6 cellular contexts compared by ENCODE assay signal in genomic region chr6:32193096-32193495, GRCh38. TPM values are rescaled to one million over a fixed set of nuclear protein-coding genes. Genes with fewer than 3 reads are reported as not detected.
DNase-seq lines count a peak whose midpoint lies in the region; ATAC-seq, FAIRE-seq and TF ChIP-seq lines count a peak whose summit lies in the region.
"Not testable (repeated sequence)": the region's sequence is repeated elsewhere in the genome, so short reads cannot be mapped to it uniquely, and the experiment has no call there.

No MANE protein-coding gene starts in this region.

- H3K27ac Mint-ChIP-seq in GM23338 = peak overlapping the region; percentile 81
- peak overlapping the region; percentile 98 for H3K27ac Mint-ChIP-seq in T-helper 1 cell treated with Interleukin-12 subunit alpha and Interleukin-12 subunit beta and Interleukin-4 antibody, amounts not matched to agents 30 μg/mL and 1 μg/mL, for 36 hours
- peak overlapping the region; percentile 94 for H3K27ac Mint-ChIP-seq in nephron progenitor cell

- H3K9me1 ChIP-seq in K562 (ENCODE audit: control insufficient read depth, insufficient read depth, low read length) = not testable (repeated sequence)

- H4K20me1 ChIP-seq in GM23338 (replicated peaks; ENCODE audit: insufficient read depth); K562 (replicated peaks; ENCODE audit: control insufficient read depth, insufficient read depth, low read length): not testable (repeated sequence)

- not testable (repeated sequence) for TF ChIP-seq POLR2A in K562 (conservative IDR thresholded peaks at IDR 0.05); thyroid gland (IDR thresholded peaks at IDR 0.05)

- peaks cover 61% of the 10 kb centered on the region for H3K4me1 ChIP-seq in GM23338 (ENCODE audit: insufficient read depth)
- peaks cover 73 to 74% of the 10 kb centered on the region in 2 experiments for H3K4me1 ChIP-seq in K562 (replicated peaks in 1 of 2; ENCODE audit: control insufficient read depth in 2 of 2, insufficient read depth in 2 of 2, low read length in 2 of 2)
- peaks cover 81% of the 10 kb centered on the region for H3K4me1 ChIP-seq in left ventricle myocardium inferior
- peaks cover 23 to 50% of the 10 kb centered on the region in 2 donors for H3K4me1 ChIP-seq in thyroid gland

- H3F3A ChIP-seq in GM23338 (replicated peaks; ENCODE audit: low read depth) = peaks cover 21% of the 10 kb centered on the region

- 76% methylated on average over 13 of the region's 13 CpGs for WGBS in K562 (ENCODE audit: insufficient coverage, low coverage, missing lambda C conversion rate)
- 79 to 86% methylated on average over 13 of the region's 13 CpGs for WGBS in thyroid gland, 2 donors

- H3K4me3 Mint-ChIP-seq in GM23338 = peak overlapping the region; percentile 54; the same call in 1 of the 3 replicates
- peak overlapping the region; percentile 99 for H3K4me3 Mint-ChIP-seq in T-helper 1 cell treated with Interleukin-12 subunit alpha and Interleukin-12 subunit beta and Interleukin-4 antibody, amounts not matched to agents 30 μg/mL and 1 μg/mL, for 36 hours
- peak overlapping the region; percentile 69 for H3K4me3 Mint-ChIP-seq in nephron progenitor cell

- not testable (repeated sequence) for ATAC-seq in GM23338, K562

- CTCF ChIA-PET in K562 (lab: Yijun Ruan, JAX; ENCODE audit: low intra/inter-chr PET ratio) = not testable (repeated sequence)

- H3K27me3 ChIP-seq in GM23338 (ENCODE audit: insufficient read depth); K562 (ENCODE audit: control insufficient read depth in 2 of 2, insufficient read depth in 2 of 2, low read length in 2 of 2); left ventricle myocardium inferior (ENCODE audit: low read depth); thyroid gland: not testable (repeated sequence)

- H3K9ac ChIP-seq in K562 (ENCODE audit: insufficient read depth in 1 of 2, low read depth in 2 of 2, low read length in 2 of 2) = peak overlapping the region; percentile 75 to 85; a peak in 3 of 4 replicates

- not testable (repeated sequence) for H3K9me2 ChIP-seq in GM23338 (ENCODE audit: insufficient read depth)

- H3K79me2 ChIP-seq in GM23338 (replicated peaks; ENCODE audit: insufficient read depth) (peaks cover 12% of the 10 kb centered on the region), K562 (ENCODE audit: control insufficient read depth, insufficient read depth, low read length) (peaks cover 53% of the 10 kb centered on the region)

- H3K4me3 ChIP-seq in GM23338 = peak overlapping the region; percentile 43
- peak overlapping the region; percentile 79 for H3K4me3 ChIP-seq in K562
- H3K4me3 ChIP-seq in left ventricle myocardium inferior = peak overlapping the region; percentile 83
- not testable (repeated sequence) for H3K4me3 ChIP-seq in thyroid gland (replicated peaks in 1 of 3)

- peaks cover 11% of the 10 kb centered on the region for H3K36me3 Mint-ChIP-seq in GM23338 (ENCODE audit: low read depth)
- H3K36me3 Mint-ChIP-seq in T-helper 1 cell treated with Interleukin-12 subunit alpha and Interleukin-12 subunit beta and Interleukin-4 antibody, amounts not matched to agents 30 μg/mL and 1 μg/mL, for 36 hours (ENCODE audit: low read depth) = peaks cover 31% of the 10 kb centered on the region
- not testable (repeated sequence) for H3K36me3 Mint-ChIP-seq in nephron progenitor cell (ENCODE audit: low read depth)

- H3K27me3 Mint-ChIP-seq in GM23338 (ENCODE audit: insufficient read depth, low read depth, poor library complexity) = peaks cover 27% of the 10 kb centered on the region
- not testable (repeated sequence) for H3K27me3 Mint-ChIP-seq in T-helper 1 cell treated with Interleukin-12 subunit alpha and Interleukin-12 subunit beta and Interleukin-4 antibody, amounts not matched to agents 30 μg/mL and 1 μg/mL, for 36 hours (ENCODE audit: low read depth); nephron progenitor cell (ENCODE audit: low read depth, poor library complexity)

- TF ChIP-seq EP300 in K562 (IDR thresholded peaks at IDR 0.05; ENCODE audit: low read length) = not testable (repeated sequence)

- not testable (repeated sequence) for TF ChIP-seq CTCF in GM23338 (conservative IDR thresholded peaks at IDR 0.05; ENCODE audit: low read depth in 2 of 2); K562 (IDR thresholded peaks at IDR 0.05 in 2 of 3, conservative IDR thresholded peaks at IDR 0.05 in 1 of 3; ENCODE audit: insufficient read depth in 2 of 3, low read depth in 1 of 3, low read length in 3 of 3); left ventricle myocardium inferior (IDR thresholded peaks at IDR 0.05; ENCODE audit: borderline replicate concordance); nephron progenitor cell (IDR thresholded peaks at IDR 0.05); thyroid gland (IDR thresholded peaks at IDR 0.05)

- peaks cover 66% of the 10 kb centered on the region for H3K4me1 Mint-ChIP-seq in GM23338
- peaks cover 39% of the 10 kb centered on the region for H3K4me1 Mint-ChIP-seq in T-helper 1 cell treated with Interleukin-12 subunit alpha and Interleukin-12 subunit beta and Interleukin-4 antibody, amounts not matched to agents 30 μg/mL and 1 μg/mL, for 36 hours (ENCODE audit: low read depth)
- peaks cover 81% of the 10 kb centered on the region for H3K4me1 Mint-ChIP-seq in nephron progenitor cell

- TF ChIP-seq RAD21 in K562 (CRISPR knock-in tag; conservative IDR thresholded peaks at IDR 0.05 in 1 of 2, IDR thresholded peaks at IDR 0.05 in 1 of 2) = not testable (repeated sequence)

- H3K27ac ChIP-seq in GM23338 (ENCODE audit: low read depth) (0 out of 2 replicates have a peak overlapping the region, but pooled peaks have one; percentile 28), K562 (ENCODE audit: extremely low read depth, low read depth, low read length) (peak overlapping the region; percentile 93), left ventricle myocardium inferior (replicated peaks) (peak overlapping the region; percentile 98), thyroid gland (peak overlapping the region; percentile 51 to 99 (median 53))

- POLR2A ChIA-PET in K562 (lab: Yijun Ruan, JAX) = interaction anchor here (0.6 to 1.4 kb wide), 4 partner anchors 10 to 629 kb away, joined by 3 to 6 read pairs (median 3); no protein-coding TSS in a partner anchor

- H3K9me3 Mint-ChIP-seq in GM23338; T-helper 1 cell treated with Interleukin-12 subunit alpha and Interleukin-12 subunit beta and Interleukin-4 antibody, amounts not matched to agents 30 μg/mL and 1 μg/mL, for 36 hours; nephron progenitor cell: not testable (repeated sequence)

- not testable (repeated sequence) for H2AFZ ChIP-seq in GM23338
- peak overlapping the region; percentile 97 for H2AFZ ChIP-seq in K562 (ENCODE audit: low read depth, low read length)

- in situ Hi-C loops in K562 (cut with MboI) = not testable (repeated sequence)

- FAIRE-seq in K562 (lab: Jason Lieb, UNC) = not testable (repeated sequence)

- peak overlapping the region; percentile 78 for H3K4me2 ChIP-seq in GM23338
- H3K4me2 ChIP-seq in K562 (ENCODE audit: insufficient read depth, low read length) = peak overlapping the region; percentile 94

- not testable (repeated sequence) for DNase-seq in GM23338 (ENCODE audit: low spot score); K562 (ENCODE audit: extremely low read depth in 1 of 4, low spot score in 3 of 4); left ventricle myocardium inferior; nephron progenitor cell; thyroid gland

- not testable (repeated sequence) for H3K36me3 ChIP-seq in GM23338 (ENCODE audit: insufficient read depth); K562 (ENCODE audit: control insufficient read depth, insufficient read depth, low read length); left ventricle myocardium inferior; thyroid gland

- BruUV-seq in K562 (replicated peaks; lab: Mats Ljungman, UMichigan) = not testable (repeated sequence)

- intact Hi-C loops in K562 (cut with micrococcal nuclease) = loop anchor here (10.0 kb wide), 1 partner anchor 288 kb away; the partner anchor contains the start of gene ZBTB12
- intact Hi-C loops in left ventricle myocardium inferior (cut with micrococcal nuclease); thyroid gland (cut with DNase I): not testable (repeated sequence)

- H3K9me3 ChIP-seq in K562 (replicated peaks; ENCODE audit: control insufficient read depth, insufficient read depth, low read depth, low read length); left ventricle myocardium inferior (replicated peaks); thyroid gland: not testable (repeated sequence)

RNA-seq across cellular contexts. Expression of gene GPSM3, which starts 0.7 kb away (rescaled TPM):
- 4.7 and 7.8 TPM in 2 replicates for total RNA-seq in GM23338 (2014; rRNA removed; shearing (Covaris generic))
- 5.5 and 5.9 TPM in 2 replicates for polyA plus RNA-seq in GM23338 (2016; fragmentation: Nextera tagmentation; extraction: Ambion mirVana)
- 11.8 and 26.5 TPM in 2 replicates for total RNA-seq in K562 (2011; cell fraction: chromatin; rRNA removed; ENCODE audit: low replicate concordance)
- 15.2 and 18.8 TPM in 2 replicates for total RNA-seq in K562 (2011; cell fraction: nucleolus; rRNA removed)
- total RNA-seq in K562 (2011; cell fraction: nucleoplasm; rRNA removed) = 22.7 and 30.8 TPM in 2 replicates
- total RNA-seq in K562 (2014; rRNA removed) = 40.5 and 45.0 TPM in 2 replicates
- total RNA-seq in K562 (2014; rRNA removed; fragmentation: Illumina TruSeq; extraction: Trizol) = 13.5 and 14.0 TPM in 2 replicates
- 22.3 and 22.4 TPM in 2 replicates for total RNA-seq in K562 (2015; rRNA removed; fragmentation: Illumina TruSeq; extraction: Trizol)
- 37.3 and 42.6 TPM in 2 replicates for total RNA-seq in K562 (2021)
- polyA plus RNA-seq in K562 (2011; rRNA removed) = 24.4 and 51.8 TPM in 2 replicates
- polyA plus RNA-seq in K562 (2011; cell fraction: cytosol; rRNA removed) = 44.6 and 52.4 TPM in 2 replicates
- polyA plus RNA-seq in K562 (2011; cell fraction: nucleus; rRNA removed) = 32.8 and 42.4 TPM in 2 replicates
- 34.2 and 146 TPM in 2 replicates for polyA plus RNA-seq in K562 (2012)
- polyA plus RNA-seq in K562 (2014; fragmentation: Illumina TruSeq; extraction: Trizol) = 39.6 and 46.5 TPM in 2 replicates
- polyA plus RNA-seq in K562 (2014; fragmentation: Nextera tagmentation; extraction: Ambion mirVana) = 1 to 10 TPM; 5.3 to 5.7 TPM
- 32.2 and 35.1 TPM in 2 replicates for polyA plus RNA-seq in K562 (2014; rRNA removed)
- polyA minus RNA-seq in K562 (2011; rRNA and poly(A)+ RNA removed) = 8.6 and 11.3 TPM in 2 replicates
- polyA minus RNA-seq in K562 (2011; cell fraction: cytosol; rRNA and poly(A)+ RNA removed) = 17.9 and 19.4 TPM in 2 replicates
- 4.0 and 7.3 TPM in 2 replicates for polyA minus RNA-seq in K562 (2011; cell fraction: nucleus; rRNA and poly(A)+ RNA removed)
- total RNA-seq in left ventricle myocardium inferior = 5.0 TPM
- total RNA-seq in thyroid gland = 1 to 10 TPM; 4.2 to 6.5 (median 5.5) TPM

RNA-seq across cellular contexts. Expression of gene PBX2, which starts 3.1 kb away (rescaled TPM):
- 89.4 and 111 TPM in 2 replicates for total RNA-seq in GM23338 (2014; rRNA removed; shearing (Covaris generic))
- polyA plus RNA-seq in GM23338 (2016; fragmentation: Nextera tagmentation; extraction: Ambion mirVana) = 7.2 and 8.5 TPM in 2 replicates
- 227 and 442 TPM in 2 replicates for total RNA-seq in K562 (2011; cell fraction: chromatin; rRNA removed; ENCODE audit: low replicate concordance)
- total RNA-seq in K562 (2011; cell fraction: nucleolus; rRNA removed) = 178 and 203 TPM in 2 replicates
- total RNA-seq in K562 (2011; cell fraction: nucleoplasm; rRNA removed) = 185 and 217 TPM in 2 replicates
- total RNA-seq in K562 (2014; rRNA removed) = 55.6 and 63.8 TPM in 2 replicates
- 44.0 and 45.1 TPM in 2 replicates for total RNA-seq in K562 (2014; rRNA removed; fragmentation: Illumina TruSeq; extraction: Trizol)
- 60.0 and 62.5 TPM in 2 replicates for total RNA-seq in K562 (2015; rRNA removed; fragmentation: Illumina TruSeq; extraction: Trizol)
- 106 and 126 TPM in 2 replicates for total RNA-seq in K562 (2021)
- polyA plus RNA-seq in K562 (2011; rRNA removed) = 123 and 127 TPM in 2 replicates
- 105 and 142 TPM in 2 replicates for polyA plus RNA-seq in K562 (2011; cell fraction: cytosol; rRNA removed)
- 340 and 411 TPM in 2 replicates for polyA plus RNA-seq in K562 (2011; cell fraction: nucleus; rRNA removed)
- 110 and 127 TPM in 2 replicates for polyA plus RNA-seq in K562 (2012)
- 108 and 119 TPM in 2 replicates for polyA plus RNA-seq in K562 (2014; fragmentation: Illumina TruSeq; extraction: Trizol)
- 1 to 10 TPM; 1.9 to 2.8 TPM for polyA plus RNA-seq in K562 (2014; fragmentation: Nextera tagmentation; extraction: Ambion mirVana)
- polyA plus RNA-seq in K562 (2014; rRNA removed) = 117 and 134 TPM in 2 replicates
- 55.9 and 77.0 TPM in 2 replicates for polyA minus RNA-seq in K562 (2011; rRNA and poly(A)+ RNA removed)
- polyA minus RNA-seq in K562 (2011; cell fraction: cytosol; rRNA and poly(A)+ RNA removed) = 46.1 and 60.9 TPM in 2 replicates
- polyA minus RNA-seq in K562 (2011; cell fraction: nucleus; rRNA and poly(A)+ RNA removed) = 68.7 and 70.2 TPM in 2 replicates
- 36.5 TPM for total RNA-seq in left ventricle myocardium inferior
- 10 to 100 TPM; 66.0 to 93.4 (median 74.2) TPM for total RNA-seq in thyroid gland

RNA-seq across cellular contexts. Expression of gene AGER, which starts 9.0 kb away (rescaled TPM):
- total RNA-seq in GM23338 (2014; rRNA removed; shearing (Covaris generic)) = 2.0 and 2.3 TPM in 2 replicates
- polyA plus RNA-seq in GM23338 (2016; fragmentation: Nextera tagmentation; extraction: Ambion mirVana) = 3.4 and 5.0 TPM in 2 replicates
- 28.3 and 66.0 TPM in 2 replicates for total RNA-seq in K562 (2011; cell fraction: chromatin; rRNA removed; ENCODE audit: low replicate concordance)
- 35.5 and 36.5 TPM in 2 replicates for total RNA-seq in K562 (2011; cell fraction: nucleolus; rRNA removed)
- 27.8 and 29.8 TPM in 2 replicates for total RNA-seq in K562 (2011; cell fraction: nucleoplasm; rRNA removed)
- total RNA-seq in K562 (2014; rRNA removed) = 5.3 and 6.2 TPM in 2 replicates
- 2.0 and 2.2 TPM in 2 replicates for total RNA-seq in K562 (2014; rRNA removed; fragmentation: Illumina TruSeq; extraction: Trizol)
- total RNA-seq in K562 (2015; rRNA removed; fragmentation: Illumina TruSeq; extraction: Trizol) = 3.0 and 3.6 TPM in 2 replicates
- total RNA-seq in K562 (2021) = 7.8 and 11.5 TPM in 2 replicates
- 4.1 and 7.9 TPM in 2 replicates for polyA plus RNA-seq in K562 (2011; rRNA removed)
- 2.4 and 3.1 TPM in 2 replicates for polyA plus RNA-seq in K562 (2011; cell fraction: cytosol; rRNA removed)
- polyA plus RNA-seq in K562 (2011; cell fraction: nucleus; rRNA removed) = 75.1 and 86.2 TPM in 2 replicates
- 11.6 and 18.0 TPM in 2 replicates for polyA plus RNA-seq in K562 (2012)
- 5.8 and 8.2 TPM in 2 replicates for polyA plus RNA-seq in K562 (2014; fragmentation: Illumina TruSeq; extraction: Trizol)
- 1 to 10 TPM; 1.2 to 1.8 TPM for polyA plus RNA-seq in K562 (2014; fragmentation: Nextera tagmentation; extraction: Ambion mirVana)
- 10.9 and 11.1 TPM in 2 replicates for polyA plus RNA-seq in K562 (2014; rRNA removed)
- 0.78 and 0.81 TPM in 2 replicates for polyA minus RNA-seq in K562 (2011; rRNA and poly(A)+ RNA removed)
- not detected in 2 replicates for polyA minus RNA-seq in K562 (2011; cell fraction: cytosol; rRNA and poly(A)+ RNA removed)
- 5.3 and 7.3 TPM in 2 replicates for polyA minus RNA-seq in K562 (2011; cell fraction: nucleus; rRNA and poly(A)+ RNA removed)
- total RNA-seq in left ventricle myocardium inferior = 1.8 TPM
- total RNA-seq in thyroid gland = 10 to 100 TPM; 10.3 to 70.6 (median 36.8) TPM

RNA-seq across cellular contexts. Expression of gene RNF5, which starts 14.9 kb away (rescaled TPM):
- total RNA-seq in GM23338 (2014; rRNA removed; shearing (Covaris generic)) = 119 and 127 TPM in 2 replicates
- polyA plus RNA-seq in GM23338 (2016; fragmentation: Nextera tagmentation; extraction: Ambion mirVana) = 164 and 173 TPM in 2 replicates
- total RNA-seq in K562 (2011; cell fraction: chromatin; rRNA removed; ENCODE audit: low replicate concordance) = 19.1 and 20.3 TPM in 2 replicates
- total RNA-seq in K562 (2011; cell fraction: nucleolus; rRNA removed) = 21.5 and 22.6 TPM in 2 replicates
- 36.4 and 49.9 TPM in 2 replicates for total RNA-seq in K562 (2011; cell fraction: nucleoplasm; rRNA removed)
- total RNA-seq in K562 (2014; rRNA removed) = 129 and 156 TPM in 2 replicates
- 123 and 128 TPM in 2 replicates for total RNA-seq in K562 (2014; rRNA removed; fragmentation: Illumina TruSeq; extraction: Trizol)
- 99.1 and 110 TPM in 2 replicates for total RNA-seq in K562 (2015; rRNA removed; fragmentation: Illumina TruSeq; extraction: Trizol)
- total RNA-seq in K562 (2021) = 149 and 154 TPM in 2 replicates
- polyA plus RNA-seq in K562 (2011; rRNA removed) = 161 and 163 TPM in 2 replicates
- 240 and 251 TPM in 2 replicates for polyA plus RNA-seq in K562 (2011; cell fraction: cytosol; rRNA removed)
- polyA plus RNA-seq in K562 (2011; cell fraction: nucleus; rRNA removed) = 54.9 and 71.1 TPM in 2 replicates
- polyA plus RNA-seq in K562 (2012) = 213 and 399 TPM in 2 replicates
- 227 and 245 TPM in 2 replicates for polyA plus RNA-seq in K562 (2014; fragmentation: Illumina TruSeq; extraction: Trizol)
- 10 to 100 TPM; 62.2 to 95.5 TPM for polyA plus RNA-seq in K562 (2014; fragmentation: Nextera tagmentation; extraction: Ambion mirVana)
- polyA plus RNA-seq in K562 (2014; rRNA removed) = 207 and 223 TPM in 2 replicates
- polyA minus RNA-seq in K562 (2011; rRNA and poly(A)+ RNA removed) = 48.7 TPM in 2 replicates
- 29.3 and 40.5 TPM in 2 replicates for polyA minus RNA-seq in K562 (2011; cell fraction: cytosol; rRNA and poly(A)+ RNA removed)
- 9.3 and 18.2 TPM in 2 replicates for polyA minus RNA-seq in K562 (2011; cell fraction: nucleus; rRNA and poly(A)+ RNA removed)
- 76.0 TPM for total RNA-seq in left ventricle myocardium inferior
- 100 to 1,000 TPM in 3 of 4 donors, 10 to 100 TPM in 1; 64.0 to 114 (median 107) TPM for total RNA-seq in thyroid gland

RNA-seq across cellular contexts. Expression of gene AGPAT1, which starts 17.2 kb away (rescaled TPM):
- 58.8 and 82.1 TPM in 2 replicates for total RNA-seq in GM23338 (2014; rRNA removed; shearing (Covaris generic))
- 39.5 and 39.8 TPM in 2 replicates for polyA plus RNA-seq in GM23338 (2016; fragmentation: Nextera tagmentation; extraction: Ambion mirVana)
- 57.1 and 153 TPM in 2 replicates for total RNA-seq in K562 (2011; cell fraction: chromatin; rRNA removed; ENCODE audit: low replicate concordance)
- 190 and 234 TPM in 2 replicates for total RNA-seq in K562 (2011; cell fraction: nucleolus; rRNA removed)
- 210 and 316 TPM in 2 replicates for total RNA-seq in K562 (2011; cell fraction: nucleoplasm; rRNA removed)
- total RNA-seq in K562 (2014; rRNA removed) = 69.4 and 115 TPM in 2 replicates
- total RNA-seq in K562 (2014; rRNA removed; fragmentation: Illumina TruSeq; extraction: Trizol) = 45.4 and 51.9 TPM in 2 replicates
- 53.2 and 54.1 TPM in 2 replicates for total RNA-seq in K562 (2015; rRNA removed; fragmentation: Illumina TruSeq; extraction: Trizol)
- total RNA-seq in K562 (2021) = 107 and 109 TPM in 2 replicates
- 78.7 and 138 TPM in 2 replicates for polyA plus RNA-seq in K562 (2011; rRNA removed)
- 220 and 272 TPM in 2 replicates for polyA plus RNA-seq in K562 (2011; cell fraction: cytosol; rRNA removed)
- 108 and 142 TPM in 2 replicates for polyA plus RNA-seq in K562 (2011; cell fraction: nucleus; rRNA removed)
- 133 and 141 TPM in 2 replicates for polyA plus RNA-seq in K562 (2012)
- 165 and 176 TPM in 2 replicates for polyA plus RNA-seq in K562 (2014; fragmentation: Illumina TruSeq; extraction: Trizol)
- 10 to 100 TPM; 37.9 to 43.6 TPM for polyA plus RNA-seq in K562 (2014; fragmentation: Nextera tagmentation; extraction: Ambion mirVana)
- polyA plus RNA-seq in K562 (2014; rRNA removed) = 78.2 and 78.4 TPM in 2 replicates
- polyA minus RNA-seq in K562 (2011; rRNA and poly(A)+ RNA removed) = 92.5 and 120 TPM in 2 replicates
- polyA minus RNA-seq in K562 (2011; cell fraction: cytosol; rRNA and poly(A)+ RNA removed) = 98.4 and 124 TPM in 2 replicates
- polyA minus RNA-seq in K562 (2011; cell fraction: nucleus; rRNA and poly(A)+ RNA removed) = 25.2 and 30.5 TPM in 2 replicates
- 43.0 TPM for total RNA-seq in left ventricle myocardium inferior
- total RNA-seq in thyroid gland = 10 to 100 TPM; 48.6 to 69.2 (median 54.8) TPM

Comparison
In these comparisons a context has a peak if more than half of its experiments do, and no peak if none do; other contexts are left out.
1. H3K27ac ChIP-seq: peak in every context shown above with its lines; median percentile 98 in left ventricle myocardium inferior; 93 in K562; 53 in thyroid gland; 28 in GM23338.